In genomic region chr3:184250167-184250828, GRCh38 we compare ENCODE assay signal across 8 cellular contexts. TPM values are rescaled to one million over a fixed set of nuclear protein-coding genes. Genes with fewer than 3 reads are reported as not detected.
DNase-seq lines count a peak whose midpoint lies in the region; FAIRE-seq and TF ChIP-seq lines count a peak whose summit lies in the region.

No MANE protein-coding gene starts in this region.

- peaks cover 7% of the 10 kb centered on the region for H3K4me1 Mint-ChIP-seq in neural progenitor cell

- TF ChIP-seq POLR2A in stomach (IDR thresholded peaks at IDR 0.05) = no peak

- peak overlapping the region; percentile 85 for H3K4me2 ChIP-seq in neural progenitor cell

- TF ChIP-seq EP300 in stomach (IDR thresholded peaks at IDR 0.05) = no peak

- DNase-seq in Daoy (ENCODE audit: low read depth) (peak; percentile 92), GOT3 (lab: John Stamatoyannopoulos, UW) (peak; percentile 67), Kasumi-1 (lab: John Stamatoyannopoulos, UW) (peak; percentile 94 to 97), RCC 7860 (ENCODE audit: low spot score) (peak; percentile 86), fibroblast of villous mesenchyme (ENCODE audit: low read depth) (peak; percentile 88), neural progenitor cell (ENCODE audit: low spot score) (peak; percentile 93), stomach (peak; percentile 94)
- peak; percentile 77 to 78 for DNase-seq in activated T-helper 1 cell treated with anti-CD3 and anti-CD28 coated beads, Interleukin-2, amount 50 U/mL, for 16 hours (ENCODE audit: low read depth in 1 of 2, low spot score in 1 of 2)

- FAIRE-seq in RCC 7860 (lab: Jason Lieb, UNC) = peak; percentile 57

- no peak overlapping the region for H3K9ac ChIP-seq in neural progenitor cell

- H3K27me3 Mint-ChIP-seq in neural progenitor cell (ENCODE audit: insufficient read depth, low read depth) = peaks cover 3% of the 10 kb centered on the region

- H3K9me3 ChIP-seq in neural progenitor cell (ENCODE audit: low read depth) = no peaks in the 10 kb centered on the region
- no peaks in the 10 kb centered on the region for H3K9me3 ChIP-seq in stomach

- no peaks in the 10 kb centered on the region for H3K9me3 Mint-ChIP-seq in neural progenitor cell

- TF ChIP-seq CTCF in fibroblast of villous mesenchyme (IDR thresholded peaks at IDR 0.05; ENCODE audit: insufficient read depth, low read depth, low read length) = peak; percentile 96
- TF ChIP-seq CTCF in neural progenitor cell (IDR thresholded peaks at IDR 0.05) = peak; percentile 84
- peak in 5 of 7 experiments; percentile 83 to 96 (median 91) for TF ChIP-seq CTCF in stomach (IDR thresholded peaks at IDR 0.05)

- H3K4me1 ChIP-seq in neural progenitor cell = no peaks in the 10 kb centered on the region
- peaks cover 5 to 33% (median 26%) of the 10 kb centered on the region in 4 donors for H3K4me1 ChIP-seq in stomach

- no peak overlapping the region for H3K27ac Mint-ChIP-seq in neural progenitor cell

- WGBS in stomach, 5 donors = 12 to 15% (median 14%) methylated on average over 18 to 20 of the region's 20 CpGs

- peak overlapping the region; percentile 68 for H3K4me3 ChIP-seq in fibroblast of villous mesenchyme (ENCODE audit: low read depth, low read length)
- H3K4me3 ChIP-seq in neural progenitor cell = peak overlapping the region; percentile 93
- H3K4me3 ChIP-seq in stomach = peak overlapping the region; percentile 81 to 97 (median 92)

- H3K79me2 ChIP-seq in neural progenitor cell (ENCODE audit: low read depth) = peaks cover 17% of the 10 kb centered on the region

- intact Hi-C loops in stomach (cut with DNase I; ENCODE audit: low total_unique reads) = loop anchor here (5.0 kb wide), 1 partner anchor 108 kb away; no protein-coding TSS in a partner anchor

- H3K36me3 ChIP-seq in neural progenitor cell (no peaks in the 10 kb centered on the region), stomach (peaks cover 6 to 7% (median 6%) of the 10 kb centered on the region in 4 donors)

- H3K27ac ChIP-seq in neural progenitor cell (no peak overlapping the region), stomach (peak overlapping the region; percentile 76 to 89 (median 85))

- H3K36me3 Mint-ChIP-seq in neural progenitor cell = no peaks in the 10 kb centered on the region

- H4K20me1 ChIP-seq in neural progenitor cell (ENCODE audit: low read depth) = peaks cover 5% of the 10 kb centered on the region

- peak overlapping the region; percentile 89 for H2AFZ ChIP-seq in neural progenitor cell (replicated peaks)

- no peaks in the 10 kb centered on the region for H3K27me3 ChIP-seq in neural progenitor cell
- no peaks in the 10 kb centered on the region for H3K27me3 ChIP-seq in stomach

- H3K4me3 Mint-ChIP-seq in neural progenitor cell = peak overlapping the region; percentile 92

- peaks cover 20% of the 10 kb centered on the region for H3F3A ChIP-seq in neural progenitor cell (ENCODE audit: low read depth)

RNA-seq across cellular contexts. Expression of gene EEF1AKMT4, which starts 0.8 kb away (rescaled TPM):
- total RNA-seq in Daoy (2014; rRNA removed; shearing (Covaris generic)) = 15.7 and 21.5 TPM in 2 replicates
- total RNA-seq in fibroblast of villous mesenchyme (3.9 and 5.6 TPM in 2 replicates), neural progenitor cell (ENCODE audit: low replicate concordance) (3.7 and 6.0 TPM in 2 replicates), stomach (10 to 100 TPM in 1 of 5 donors, 1 to 10 TPM in 2, under 1 TPM in 1, not detected in 1; 0.73 to 18.5 (median 4.2) TPM)
- 1 to 10 TPM; 4.4 to 6.5 (median 6.4) TPM for polyA plus RNA-seq in stomach

RNA-seq across cellular contexts. Expression of gene ALG3, which starts 1.5 kb away (rescaled TPM):
- 50.8 and 60.0 TPM in 2 replicates for total RNA-seq in Daoy (2014; rRNA removed; shearing (Covaris generic))
- total RNA-seq in fibroblast of villous mesenchyme (28.7 and 41.0 TPM in 2 replicates), neural progenitor cell (ENCODE audit: low replicate concordance) (23.7 and 39.1 TPM in 2 replicates), stomach (100 to 1,000 TPM in 1 of 5 donors, 10 to 100 TPM in 4; 17.1 to 253 (median 24.1) TPM)
- 10 to 100 TPM; 20.9 to 22.5 (median 20.9) TPM for polyA plus RNA-seq in stomach

RNA-seq across cellular contexts. Expression of gene CAMK2N2, which starts 11.1 kb away (rescaled TPM):
- 0.11 and 0.95 TPM in 2 replicates for total RNA-seq in Daoy (2014; rRNA removed; shearing (Covaris generic))
- total RNA-seq in fibroblast of villous mesenchyme (under 0.01 TPM in 1 of 2 replicates, not detected in the other), neural progenitor cell (ENCODE audit: low replicate concordance) (0.71 TPM in 1 of 2 replicates, not detected in the other), stomach (not detected)
- polyA plus RNA-seq in stomach = 1 to 10 TPM in 1 of 3 donors, under 1 TPM in 2; 0.58 to 1.2 (median 0.68) TPM

RNA-seq across cellular contexts. Expression of gene VWA5B2, which starts 20.9 kb away (rescaled TPM):
- not detected in 2 replicates for total RNA-seq in Daoy (2014; rRNA removed; shearing (Covaris generic))
- total RNA-seq in fibroblast of villous mesenchyme (not detected in 2 replicates), neural progenitor cell (ENCODE audit: low replicate concordance) (not detected in 2 replicates), stomach (10 to 100 TPM in 2 of 5 donors, 1 to 10 TPM in 2, under 1 TPM in 1; under 0.01 to 100.0 (median 2.4) TPM)
- polyA plus RNA-seq in stomach = 1 to 10 TPM; 1.6 to 3.5 (median 2.4) TPM

RNA-seq across cellular contexts. Expression of gene ECE2, which starts 25.5 kb away (rescaled TPM):
- not detected in 2 replicates for total RNA-seq in Daoy (2014; rRNA removed; shearing (Covaris generic))
- total RNA-seq in fibroblast of villous mesenchyme (not detected in 2 replicates), neural progenitor cell (ENCODE audit: low replicate concordance) (0.15 TPM in 1 of 2 replicates, not detected in the other), stomach (1 to 10 TPM in 1 of 5 donors, under 1 TPM in 1, not detected in 3; 0.45 to 2.9 TPM)
- polyA plus RNA-seq in stomach = not detected
